In the genomic region with DNA sequence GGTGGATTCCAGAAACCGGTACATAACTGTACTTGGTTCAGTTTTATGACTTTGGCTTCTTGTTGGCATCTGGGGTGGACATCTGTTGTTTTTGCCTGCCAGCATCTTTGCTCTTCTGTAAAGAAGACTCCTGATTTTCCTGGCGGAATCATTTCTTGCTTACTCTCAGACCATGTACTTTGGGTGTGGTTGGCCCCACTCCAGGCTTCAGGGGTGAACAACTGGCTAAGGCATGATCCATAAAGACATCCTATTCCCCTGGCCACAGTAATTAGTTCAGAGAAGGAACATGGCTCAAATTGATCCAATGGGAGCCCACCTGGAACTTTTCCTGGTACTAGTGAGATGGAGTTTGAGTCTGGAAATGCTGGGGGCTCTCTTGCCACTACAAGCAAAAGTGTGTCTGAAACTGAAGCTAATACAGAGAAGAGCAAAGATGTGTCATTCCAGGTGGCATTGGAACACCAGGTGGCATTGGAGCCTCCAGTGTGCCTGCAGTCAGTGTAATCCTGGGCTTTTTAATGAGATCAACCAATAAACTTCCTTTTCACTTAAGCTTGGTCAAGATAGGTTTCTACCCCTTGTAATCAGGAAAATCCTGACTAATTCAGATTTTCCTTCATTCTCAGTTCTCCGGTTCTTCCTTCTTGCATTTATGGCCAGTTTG, we compare ENCODE assay signal across 1 cellular context.
TF ChIP-seq lines count a peak whose summit lies in the region.

No MANE protein-coding gene starts in this region.

TF ChIP-seq in HCT116, 20 proteins besides CTCF, POLR2A, EP300 and RAD21 (continued from another document):
- TF ChIP-seq JUND (IDR thresholded peaks at IDR 0.05) (no peak), SRF (IDR thresholded peaks at IDR 0.05; ENCODE audit: low read depth) (no peak), EZH2 (IDR thresholded peaks at IDR 0.05) (no peak), EGR1 (IDR thresholded peaks at IDR 0.05; ENCODE audit: low read depth) (no peak), TCF7L2 (IDR thresholded peaks at IDR 0.05; ENCODE audit: borderline replicate concordance, extremely low read depth, insufficient read depth, insufficient read length) (no peak)
